ENCODE assay signal across 15 cellular contexts in genomic region chr6:110328231-110328630, GRCh38. TPM values are rescaled to one million over a fixed set of nuclear protein-coding genes. Genes with fewer than 3 reads are reported as not detected.
DNase-seq lines count a peak whose midpoint lies in the region; ATAC-seq and TF ChIP-seq lines count a peak whose summit lies in the region.
"Had no signal": no experiment of that assay in that cellular context is flagged by ENCODE, and none has a peak within 500 bp of the region (broad histone marks: within the 10 kb centered on the region; RNA-seq: fewer than 3 reads in every experiment).

No MANE protein-coding gene starts in this region.

- H3K36me3 ChIP-seq in adipocyte (ENCODE audit: control insufficient read depth, insufficient read depth, low read length, severe bottlenecking) (no peaks in the 10 kb centered on the region), rectal smooth muscle tissue (ENCODE audit: control insufficient read depth, insufficient read depth, low read length) (no peaks in the 10 kb centered on the region), esophagus squamous epithelium (no peaks in the 10 kb centered on the region)

- H3K4me1 ChIP-seq in adipocyte (ENCODE audit: control insufficient read depth, insufficient read depth, low read length) = peaks cover 25% of the 10 kb centered on the region
- H3K4me1 ChIP-seq in rectal smooth muscle tissue (ENCODE audit: control insufficient read depth, insufficient read depth, low read length) = peaks cover 81% of the 10 kb centered on the region
- H3K4me1 ChIP-seq in esophagus squamous epithelium = peaks cover 4 to 63% (median 15%) of the 10 kb centered on the region in 3 donors

- ATAC-seq in HG03469 (IDR thresholded peaks at IDR 0.05; ENCODE audit: unreplicated experiment) = no peak
- ATAC-seq: effector memory CD8-positive, alpha-beta T cell had no signal

- TF ChIP-seq POLR2A in esophagus squamous epithelium (IDR thresholded peaks at IDR 0.05) = no peak

- H3K9ac ChIP-seq in adipocyte (ENCODE audit: low read length) (no peak overlapping the region), rectal smooth muscle tissue (ENCODE audit: low read length) (no peak overlapping the region)

- intact Hi-C loops in esophagus squamous epithelium (cut with DNase I) = no loop called here

- 85 to 87% methylated on average over 2 of the region's 2 CpGs for WGBS in esophagus squamous epithelium, 2 donors

- no peaks in the 10 kb centered on the region for H3K9me3 ChIP-seq in adipocyte (ENCODE audit: control insufficient read depth, low read length)
- H3K9me3 ChIP-seq in esophagus squamous epithelium = no peaks in the 10 kb centered on the region

- H3K27me3 ChIP-seq in adipocyte (replicated peaks; ENCODE audit: control insufficient read depth, insufficient read depth, low read length) (no peaks in the 10 kb centered on the region), rectal smooth muscle tissue (ENCODE audit: control insufficient read depth, insufficient read depth, low read length) (no peaks in the 10 kb centered on the region), esophagus squamous epithelium (no peaks in the 10 kb centered on the region)

- peak; percentile 59 for DNase-seq in AG08395 (ENCODE audit: low spot score)
- peak; percentile 56 for DNase-seq in adipocyte (ENCODE audit: low read depth)
- peak; percentile 11 for DNase-seq in fibroblast of mammary gland (ENCODE audit: low read depth)
- DNase-seq in esophagus squamous epithelium (lab: John Stamatoyannopoulos, UW) = no peak
- no peak for DNase-seq in 8988T
- DNase-seq in NCI-H2029 (lab: John Stamatoyannopoulos, UW) = no peak
- DNase-seq: activated CD4-positive, alpha-beta T cell treated with anti-CD3 and anti-CD28 coated beads, Interleukin-2, amount 50 U/mL, for 48 hours; amygdala; effector memory CD8-positive, alpha-beta T cell; glutamatergic neuron; KG1; NCI-H1105 treated with DMSO at 0.1 percent for 48 hours; SIG-M5 had no signal

- TF ChIP-seq CTCF in fibroblast of mammary gland (conservative IDR thresholded peaks at IDR 0.05; ENCODE audit: control insufficient read depth, insufficient read depth, low read depth, low read length) (no peak), esophagus squamous epithelium (IDR thresholded peaks at IDR 0.05) (no peak)

- H3K27ac ChIP-seq in rectal smooth muscle tissue (ENCODE audit: low read depth, low read length) = peak overlapping the region; percentile 62
- peak overlapping the region in 1 of 4 donors; percentile 29 for H3K27ac ChIP-seq in esophagus squamous epithelium

- H3K4me3 ChIP-seq in adipocyte (ENCODE audit: low read length) (no peak overlapping the region), fibroblast of mammary gland (ENCODE audit: control insufficient read depth, low read depth, low read length) (no peak overlapping the region), rectal smooth muscle tissue (ENCODE audit: low read length) (no peak overlapping the region), esophagus squamous epithelium (no peak overlapping the region)

RNA-seq across cellular contexts. Expression of gene METTL24, which starts 29.9 kb away (rescaled TPM):
- 1 to 10 TPM in 1 of 4 donors, under 1 TPM in 2, not detected in 1; 0.57 to 4.0 (median 0.83) TPM for total RNA-seq in esophagus squamous epithelium

Comparison
In these comparisons a context has a peak if more than half of its experiments do, and no peak if none do; other contexts are left out.
1. DNase-seq: peak in AG08395 (single experiment), adipocyte (single experiment) and fibroblast of mammary gland (single experiment); none in esophagus squamous epithelium (single experiment), 8988T (single experiment) and NCI-H2029 (single experiment).